Comparison of ENCODE assay signal across 9 cellular contexts in genomic region chr5:134541736-134542376, GRCh38. TPM values are rescaled to one million over a fixed set of nuclear protein-coding genes. Genes with fewer than 3 reads are reported as not detected.
DNase-seq lines count a peak whose midpoint lies in the region; ATAC-seq and TF ChIP-seq lines count a peak whose summit lies in the region.
"Had no signal": no experiment of that assay in that cellular context is flagged by ENCODE, and none has a peak within 500 bp of the region (broad histone marks: within the 10 kb centered on the region; RNA-seq: fewer than 3 reads in every experiment).

No MANE protein-coding gene starts in this region.

- no peak overlapping the region for H3K4me3 Mint-ChIP-seq in activated T-cell treated with anti-CD3 and anti-CD28 coated beads, Interleukin-2, amount 50 U/mL, for 24 hours
- H3K4me3 Mint-ChIP-seq in stimulated activated memory B cell treated with anti-CD40 and anti-IgM and Interleukin-4, amounts not matched to agents 10 μg/mL and 1 μg/mL and 100 μg/mL, for 72 hours, result no peak overlapping the region
- H3K4me3 Mint-ChIP-seq in activated CD8-positive, alpha-beta memory T cell treated with anti-CD3 and anti-CD28 coated beads, Interleukin-2, amount 10 ng/mL, durations not matched to agents 7 days and 5 days, result no peak overlapping the region
- H3K4me3 Mint-ChIP-seq: central memory CD8-positive, alpha-beta T cell had no signal

- H3K4me3 ChIP-seq in Panc1 (ENCODE audit: low read depth in 2 of 2, low read length in 2 of 2), result no peak overlapping the region

- no peaks in the 10 kb centered on the region for H3K9me3 Mint-ChIP-seq in activated T-cell treated with anti-CD3 and anti-CD28 coated beads, Interleukin-2, amount 50 U/mL, for 24 hours
- H3K9me3 Mint-ChIP-seq in stimulated activated memory B cell treated with anti-CD40 and anti-IgM and Interleukin-4, amounts not matched to agents 10 μg/mL and 1 μg/mL and 100 μg/mL, for 72 hours, result no peaks in the 10 kb centered on the region
- no peaks in the 10 kb centered on the region for H3K9me3 Mint-ChIP-seq in activated CD8-positive, alpha-beta memory T cell treated with anti-CD3 and anti-CD28 coated beads, Interleukin-2, amount 10 ng/mL, durations not matched to agents 7 days and 5 days (ENCODE audit: low read depth)
- H3K9me3 Mint-ChIP-seq: central memory CD8-positive, alpha-beta T cell had no signal

- no peaks in the 10 kb centered on the region for H3K9me3 ChIP-seq in Panc1 (ENCODE audit: control insufficient read depth, insufficient read depth, low read depth, low read length)

- in situ Hi-C loops in Panc1 (cut with HindIII; ENCODE audit: low pct_unique_long_range_greater_than_20kb, low sequenced_read_pairs) (no loop called here), G401 (cut with HindIII; ENCODE audit: low sequenced_read_pairs) (no loop called here)

- no peaks in the 10 kb centered on the region for H3K27me3 Mint-ChIP-seq in activated T-cell treated with anti-CD3 and anti-CD28 coated beads, Interleukin-2, amount 50 U/mL, for 24 hours
- H3K27me3 Mint-ChIP-seq in stimulated activated memory B cell treated with anti-CD40 and anti-IgM and Interleukin-4, amounts not matched to agents 10 μg/mL and 1 μg/mL and 100 μg/mL, for 72 hours, result no peaks in the 10 kb centered on the region
- no peaks in the 10 kb centered on the region for H3K27me3 Mint-ChIP-seq in activated CD8-positive, alpha-beta memory T cell treated with anti-CD3 and anti-CD28 coated beads, Interleukin-2, amount 10 ng/mL, durations not matched to agents 7 days and 5 days
- H3K27me3 Mint-ChIP-seq: central memory CD8-positive, alpha-beta T cell had no signal

- H3K4me1 ChIP-seq in Panc1 (ENCODE audit: control insufficient read depth, insufficient read depth, low read length), result peaks cover 1% of the 10 kb centered on the region; the same call in 1 of the 2 replicates
- no peaks in the 10 kb centered on the region for H3K4me1 ChIP-seq in foreskin keratinocyte

- intact Hi-C loops in Panc1 (cut with micrococcal nuclease; ENCODE audit: unreplicated experiment), result no loop called here

- H3K27me3 ChIP-seq in Panc1 (ENCODE audit: control insufficient read depth, insufficient read depth, low read length) (no peaks in the 10 kb centered on the region), foreskin keratinocyte (no peaks in the 10 kb centered on the region)

- POLR2A ChIA-PET in Panc1 (lab: Charles Lee), result no interaction called here

- H3K4me1 Mint-ChIP-seq in activated T-cell treated with anti-CD3 and anti-CD28 coated beads, Interleukin-2, amount 50 U/mL, for 24 hours (ENCODE audit: low read depth), result peaks cover 70% of the 10 kb centered on the region
- peaks cover 80% of the 10 kb centered on the region for H3K4me1 Mint-ChIP-seq in stimulated activated memory B cell treated with anti-CD40 and anti-IgM and Interleukin-4, amounts not matched to agents 10 μg/mL and 1 μg/mL and 100 μg/mL, for 72 hours
- peaks cover 38% of the 10 kb centered on the region for H3K4me1 Mint-ChIP-seq in activated CD8-positive, alpha-beta memory T cell treated with anti-CD3 and anti-CD28 coated beads, Interleukin-2, amount 10 ng/mL, durations not matched to agents 7 days and 5 days

- peaks cover 82% of the 10 kb centered on the region for H3K36me3 Mint-ChIP-seq in activated T-cell treated with anti-CD3 and anti-CD28 coated beads, Interleukin-2, amount 50 U/mL, for 24 hours (ENCODE audit: low read depth)
- peaks cover 33% of the 10 kb centered on the region for H3K36me3 Mint-ChIP-seq in stimulated activated memory B cell treated with anti-CD40 and anti-IgM and Interleukin-4, amounts not matched to agents 10 μg/mL and 1 μg/mL and 100 μg/mL, for 72 hours
- H3K36me3 Mint-ChIP-seq in activated CD8-positive, alpha-beta memory T cell treated with anti-CD3 and anti-CD28 coated beads, Interleukin-2, amount 10 ng/mL, durations not matched to agents 7 days and 5 days, result peaks cover 25% of the 10 kb centered on the region

- DNase-seq in activated T-cell treated with anti-CD3 and anti-CD28 coated beads, Interleukin-2, amount 50 U/mL, for 24 hours, result no peak
- DNase-seq in activated T-cell treated with anti-CD3 and anti-CD28 coated beads, Interleukin-2, amount 50 U/mL, for 1 hour, result no peak
- DNase-seq in Panc1 (ENCODE audit: low read depth, low spot score) (no peak), foreskin keratinocyte (no peak), G401 (ENCODE audit: low spot score) (no peak)
- no peak for DNase-seq in activated CD8-positive, alpha-beta memory T cell treated with anti-CD3 and anti-CD28 coated beads, Interleukin-2, amount 10 ng/mL, durations not matched to agents 7 days and 5 days

- CTCF ChIA-PET in Panc1 (lab: Charles Lee), result interaction anchor here (0.6 kb wide), 2 partner anchors 14 to 264 kb away, joined by 3 to 5 read pairs; no protein-coding TSS in a partner anchor
- CTCF ChIA-PET in activated CD8-positive, alpha-beta memory T cell treated with anti-CD3 and anti-CD28 coated beads, Interleukin-2, amount 10 ng/mL, durations not matched to agents 7 days and 5 days (lab: Charles Lee), result interaction anchor here (0.7 to 3.1 kb wide), 4 partner anchors 14 to 131 kb away, joined by 3 to 12 read pairs (median 4); no protein-coding TSS in a partner anchor

- ATAC-seq in Panc1, result peak; percentile 37
- peak; percentile 15 for ATAC-seq in foreskin keratinocyte
- peak; percentile 1 for ATAC-seq in stimulated activated memory B cell treated with anti-CD40 and anti-IgM and Interleukin-4, amounts not matched to agents 10 μg/mL and 1 μg/mL and 100 μg/mL, for 72 hours
- no peak for ATAC-seq in activated CD8-positive, alpha-beta memory T cell treated with anti-CD3 and anti-CD28 coated beads, Interleukin-2, amount 10 ng/mL, durations not matched to agents 7 days and 5 days
- no peak for ATAC-seq in HG03521 (IDR thresholded peaks at IDR 0.05; ENCODE audit: unreplicated experiment)

- peaks cover 12% of the 10 kb centered on the region for H3K36me3 ChIP-seq in Panc1 (ENCODE audit: control insufficient read depth, insufficient read depth, low read length)

- peak overlapping the region; percentile 86 for H3K27ac Mint-ChIP-seq in activated T-cell treated with anti-CD3 and anti-CD28 coated beads, Interleukin-2, amount 50 U/mL, for 24 hours
- peak overlapping the region; percentile 87 for H3K27ac Mint-ChIP-seq in stimulated activated memory B cell treated with anti-CD40 and anti-IgM and Interleukin-4, amounts not matched to agents 10 μg/mL and 1 μg/mL and 100 μg/mL, for 72 hours
- no peak overlapping the region for H3K27ac Mint-ChIP-seq in activated CD8-positive, alpha-beta memory T cell treated with anti-CD3 and anti-CD28 coated beads, Interleukin-2, amount 10 ng/mL, durations not matched to agents 7 days and 5 days

- no peak overlapping the region for H3K27ac ChIP-seq in Panc1 (ENCODE audit: low read length)
- no peak overlapping the region for H3K27ac ChIP-seq in foreskin keratinocyte

- no TSS peak for BruUV-seq in Panc1 (replicated peaks; lab: Mats Ljungman, UMichigan)

- TF ChIP-seq CTCF in Panc1 (IDR thresholded peaks at IDR 0.05) (no peak), foreskin keratinocyte (conservative IDR thresholded peaks at IDR 0.05) (no peak)

RNA-seq across cellular contexts. Expression of gene JADE2, which starts 16.4 kb away (rescaled TPM):
- 80.0 TPM for total RNA-seq in Panc1 (2021; ENCODE audit: unreplicated experiment)
- polyA plus RNA-seq in Panc1 (2012; ENCODE audit: insufficient read length), result 40.4 TPM
- total RNA-seq in foreskin keratinocyte, result 31.7 and 34.0 TPM in 2 replicates
- 10.1 and 11.7 TPM in 2 replicates for polyA plus RNA-seq in foreskin keratinocyte
- total RNA-seq in activated CD8-positive, alpha-beta memory T cell treated with anti-CD3 and anti-CD28 coated beads, Interleukin-2, amount 10 ng/mL, durations not matched to agents 7 days and 5 days, result 10 to 100 TPM; 88.1 to 98.4 TPM
- total RNA-seq in G401 (2014; rRNA removed; shearing (Covaris generic)), result 24.4 and 25.8 TPM in 2 replicates

Comparison
In these comparisons a context has a peak if more than half of its experiments do, and no peak if none do; other contexts are left out.
1. ATAC-seq: peak in Panc1 (single experiment), foreskin keratinocyte (single experiment) and stimulated activated memory B cell treated with anti-CD40 and anti-IgM and Interleukin-4, amounts not matched to agents 10 μg/mL and 1 μg/mL and 100 μg/mL, for 72 hours (single experiment); none in activated CD8-positive, alpha-beta memory T cell treated with anti-CD3 and anti-CD28 coated beads, Interleukin-2, amount 10 ng/mL, durations not matched to agents 7 days and 5 days (single experiment) and HG03521 (single experiment).